Comparison of ENCODE assay signal across 22 cellular contexts in genomic region chr1:119725626-119726025, GRCh38. TPM values are rescaled to one million over a fixed set of nuclear protein-coding genes. Genes with fewer than 3 reads are reported as not detected.
A peak's percentile ranks its signal among the peaks of the same experiment; 100 is the strongest.
DNase-seq lines count a peak whose midpoint lies in the region; ATAC-seq, FAIRE-seq and TF ChIP-seq lines count a peak whose summit lies in the region.
"Had no signal": no experiment of that assay in that cellular context is flagged by ENCODE, and none has a peak within 500 bp of the region (broad histone marks: within the 10 kb centered on the region; RNA-seq: fewer than 3 reads in every experiment).

No MANE protein-coding gene starts in this region.

- FAIRE-seq in HepG2 (lab: Jason Lieb, UNC), result no peak
- no peak for FAIRE-seq in frontal cortex (lab: Jason Lieb, UNC)
- FAIRE-seq: H54, K562, RCC 7860 had no signal

- H3K4me3 ChIP-seq in HepG2 (replicated peaks in 1 of 3; ENCODE audit: insufficient read depth in 1 of 3, low read depth in 2 of 3, low read length in 3 of 3) (no peak overlapping the region), right lobe of liver (no peak overlapping the region)
- H3K4me3 ChIP-seq: K562 had no signal

- peaks cover 29 to 92% of the 10 kb centered on the region in 2 experiments for H3K36me3 ChIP-seq in HepG2 (replicated peaks in 1 of 2; ENCODE audit: control insufficient read depth in 1 of 2, insufficient read depth in 2 of 2, low read length in 2 of 2)
- peaks cover 0 to 17% (median 0%) of the 10 kb centered on the region in 4 donors for H3K36me3 ChIP-seq in right lobe of liver

- H3K4me1 ChIP-seq in HepG2 (ENCODE audit: insufficient read depth, low read length), result peaks cover 100% of the 10 kb centered on the region
- peaks cover 0 to 48% (median 19%) of the 10 kb centered on the region in 4 donors for H3K4me1 ChIP-seq in right lobe of liver

- H3K27me3 Mint-ChIP-seq in activated CD4-positive, alpha-beta T cell treated with anti-CD3 and anti-CD28 coated beads, Interleukin-2, amount 10 ng/mL, durations not matched to agents 7 days and 5 days, result no peaks in the 10 kb centered on the region
- H3K27me3 Mint-ChIP-seq in activated CD4-positive, alpha-beta T cell treated with anti-CD3 and anti-CD28 coated beads for 36 hours, result no peaks in the 10 kb centered on the region
- H3K27me3 Mint-ChIP-seq in type B pancreatic cell, result no peaks in the 10 kb centered on the region

- no peaks in the 10 kb centered on the region for H3K9me3 ChIP-seq in HepG2 (ENCODE audit: low read length)
- no peaks in the 10 kb centered on the region for H3K9me3 ChIP-seq in right lobe of liver

- peaks cover 4% of the 10 kb centered on the region for H3K4me1 Mint-ChIP-seq in activated CD4-positive, alpha-beta T cell treated with anti-CD3 and anti-CD28 coated beads, Interleukin-2, amount 10 ng/mL, durations not matched to agents 7 days and 5 days
- H3K4me1 Mint-ChIP-seq in activated CD4-positive, alpha-beta T cell treated with anti-CD3 and anti-CD28 coated beads for 36 hours, result peaks cover 3% of the 10 kb centered on the region
- H3K4me1 Mint-ChIP-seq in type B pancreatic cell (ENCODE audit: unreplicated experiment), result peaks cover 18% of the 10 kb centered on the region

- peaks cover 46% of the 10 kb centered on the region for H3K36me3 Mint-ChIP-seq in activated CD4-positive, alpha-beta T cell treated with anti-CD3 and anti-CD28 coated beads, Interleukin-2, amount 10 ng/mL, durations not matched to agents 7 days and 5 days (ENCODE audit: low read depth)
- peaks cover 69% of the 10 kb centered on the region for H3K36me3 Mint-ChIP-seq in activated CD4-positive, alpha-beta T cell treated with anti-CD3 and anti-CD28 coated beads for 36 hours (ENCODE audit: low read depth)
- H3K36me3 Mint-ChIP-seq in type B pancreatic cell, result peaks cover 65% of the 10 kb centered on the region

- peak overlapping the region; percentile 46; the same call in 1 of the 2 replicates for H3K9ac ChIP-seq in HepG2 (ENCODE audit: insufficient read depth, low read depth, low read length)

- no TSS peak for BruUV-seq in HepG2 (replicated peaks; lab: Mats Ljungman, UMichigan)

- no peak for TF ChIP-seq CTCF in HepG2 (CRISPR knock-in tag; IDR thresholded peaks at IDR 0.05)
- no peak for TF ChIP-seq CTCF in right lobe of liver (IDR thresholded peaks at IDR 0.05)
- TF ChIP-seq CTCF in type B pancreatic cell (conservative IDR thresholded peaks at IDR 0.05), result no peak

- H3K27ac Mint-ChIP-seq in activated CD4-positive, alpha-beta T cell treated with anti-CD3 and anti-CD28 coated beads, Interleukin-2, amount 10 ng/mL, durations not matched to agents 7 days and 5 days, result peak overlapping the region; percentile 52
- no peak overlapping the region for H3K27ac Mint-ChIP-seq in activated CD4-positive, alpha-beta T cell treated with anti-CD3 and anti-CD28 coated beads for 36 hours
- H3K27ac Mint-ChIP-seq in type B pancreatic cell, result peak overlapping the region; percentile 34

- no peak overlapping the region for H2AFZ ChIP-seq in HepG2 (ENCODE audit: low read length)

- peaks cover 15% of the 10 kb centered on the region for H3K79me2 ChIP-seq in HepG2 (ENCODE audit: insufficient read depth, low read length)

- CTCF ChIA-PET in activated CD4-positive, alpha-beta T cell treated with anti-CD3 and anti-CD28 coated beads, Interleukin-2, amount 10 ng/mL, durations not matched to agents 7 days and 5 days (lab: Charles Lee), result no interaction called here
- CTCF ChIA-PET in activated CD4-positive, alpha-beta T cell treated with anti-CD3 and anti-CD28 coated beads for 36 hours (lab: Charles Lee), result interaction anchor here (1.0 kb wide), 1 partner anchor 18 kb away, joined by 6 read pairs; no protein-coding TSS in a partner anchor
- CTCF ChIA-PET in HepG2 (lab: Yijun Ruan, JAX; ENCODE audit: low intra/inter-chr PET ratio, low total read pairs), result no interaction called here

- H3K4me2 ChIP-seq in HepG2 (ENCODE audit: low read depth, low read length), result peak overlapping the region; percentile 59

- H4K20me1 ChIP-seq in HepG2 (ENCODE audit: insufficient read depth, low read length), result no peaks in the 10 kb centered on the region; the same call in 1 of the 2 replicates

- 97% methylated on average over 5 of the region's 5 CpGs for WGBS in HepG2 (ENCODE audit: low lambda C conversion rate)
- 83% methylated on average over 5 of the region's 5 CpGs for WGBS in right lobe of liver (ENCODE audit: insufficient coverage, low coverage, low lambda C conversion rate, missing lambda C conversion rate)

- H3K27ac ChIP-seq in HepG2 (ENCODE audit: extremely low read length, insufficient read depth, low read length) (peak overlapping the region; percentile 85), right lobe of liver (no peak overlapping the region)
- H3K27ac ChIP-seq: C4-2B had no signal

- no peak for TF ChIP-seq EP300 in HepG2 (IDR thresholded peaks at IDR 0.05; ENCODE audit: low read depth in 2 of 2, low read length in 2 of 2)
- TF ChIP-seq EP300 in HepG2 (CRISPR knock-in tag; IDR thresholded peaks at IDR 0.05; ENCODE audit: borderline replicate concordance), result no peak

- H3K9me3 Mint-ChIP-seq in activated CD4-positive, alpha-beta T cell treated with anti-CD3 and anti-CD28 coated beads, Interleukin-2, amount 10 ng/mL, durations not matched to agents 7 days and 5 days, result no peaks in the 10 kb centered on the region
- H3K9me3 Mint-ChIP-seq in activated CD4-positive, alpha-beta T cell treated with anti-CD3 and anti-CD28 coated beads for 36 hours (ENCODE audit: low read depth), result no peaks in the 10 kb centered on the region
- no peaks in the 10 kb centered on the region for H3K9me3 Mint-ChIP-seq in type B pancreatic cell

- intact Hi-C loops in activated CD4-positive, alpha-beta T cell treated with anti-CD3 and anti-CD28 coated beads for 36 hours (cut with DNase I, micrococcal nuclease), result no loop called here
- intact Hi-C loops in HepG2 (cut with micrococcal nuclease; ENCODE audit: unreplicated experiment) (no loop called here), right lobe of liver (cut with DNase I) (no loop called here)

- no peak overlapping the region for H3K4me3 Mint-ChIP-seq in activated CD4-positive, alpha-beta T cell treated with anti-CD3 and anti-CD28 coated beads, Interleukin-2, amount 10 ng/mL, durations not matched to agents 7 days and 5 days
- H3K4me3 Mint-ChIP-seq in activated CD4-positive, alpha-beta T cell treated with anti-CD3 and anti-CD28 coated beads for 36 hours, result no peak overlapping the region
- H3K4me3 Mint-ChIP-seq in type B pancreatic cell, result no peak overlapping the region

- POLR2A ChIA-PET in activated CD4-positive, alpha-beta T cell treated with anti-CD3 and anti-CD28 coated beads, Interleukin-2, amount 10 ng/mL, durations not matched to agents 7 days and 5 days (lab: Charles Lee), result no interaction called here
- POLR2A ChIA-PET in activated CD4-positive, alpha-beta T cell treated with anti-CD3 and anti-CD28 coated beads for 36 hours (lab: Charles Lee), result no interaction called here
- POLR2A ChIA-PET in HepG2 (lab: Yijun Ruan, JAX), result interaction anchor here (1.5 to 3.5 kb wide), 4 partner anchors 8 to 77 kb away, joined by 4 to 88 read pairs (median 6); partner anchors contain the start of genes PHGDH and ZNF697

- ATAC-seq in activated CD4-positive, alpha-beta T cell treated with anti-CD3 and anti-CD28 coated beads for 36 hours, result no peak
- no peak for ATAC-seq in HepG2
- no peak for ATAC-seq in right lobe of liver
- ATAC-seq in left lobe of liver, result no peak
- ATAC-seq in HG02870 (IDR thresholded peaks at IDR 0.05; ENCODE audit: unreplicated experiment), result no peak

- no peak for TF ChIP-seq RAD21 in HepG2 (CRISPR knock-in tag; IDR thresholded peaks at IDR 0.05)

- H3K27me3 ChIP-seq in HepG2 (ENCODE audit: control insufficient read depth in 1 of 2, insufficient read depth in 2 of 2, low read length in 2 of 2), result no peaks in the 10 kb centered on the region
- H3K27me3 ChIP-seq in right lobe of liver, result no peaks in the 10 kb centered on the region

- in situ Hi-C loops in HepG2 (cut with HindIII; ENCODE audit: extremely low pct_ligation_motif_present, low pct_unique_long_range_greater_than_20kb), result no loop called here

- DNase-seq in activated CD4-positive, alpha-beta T cell treated with anti-CD3 and anti-CD28 coated beads, Interleukin-2, amount 10 ng/mL, durations not matched to agents 7 days and 5 days, result no peak
- DNase-seq in activated CD4-positive, alpha-beta T cell treated with anti-CD3 and anti-CD28 coated beads for 36 hours, result no peak
- DNase-seq in HepG2 (ENCODE audit: low spot score), result no peak
- no peak for DNase-seq in right lobe of liver
- DNase-seq in left lobe of liver (ENCODE audit: low spot score), result peak; percentile 28
- no peak for DNase-seq in type B pancreatic cell (ENCODE audit: extremely low spot score, unreplicated experiment)
- DNase-seq in frontal cortex (ENCODE audit: low spot score in 2 of 2), result no peak
- DNase-seq: MM.1S, NCI-H1048, NCI-H1417 treated with DMSO at 0.1 percent for 48 hours, NCI-H187, NCI-H446, NCI-H526, OCI-M1 had no signal

- TF ChIP-seq POLR2A in HepG2 (IDR thresholded peaks at IDR 0.05; ENCODE audit: insufficient read depth in 1 of 2, low read depth in 2 of 2, low read length in 2 of 2) (no peak), right lobe of liver (IDR thresholded peaks at IDR 0.05) (no peak)

RNA-seq across cellular contexts. Expression of gene PHGDH, which starts 13.9 kb away (rescaled TPM):
- total RNA-seq in activated CD4-positive, alpha-beta T cell treated with anti-CD3 and anti-CD28 coated beads, Interleukin-2, amount 10 ng/mL, durations not matched to agents 7 days and 5 days, result 100 to 1,000 TPM; 102 to 115 TPM
- total RNA-seq in activated CD4-positive, alpha-beta T cell treated with anti-CD3 and anti-CD28 coated beads for 36 hours, result 100 to 1,000 TPM; 198 to 259 TPM
- 133 and 163 TPM in 2 replicates for total RNA-seq in HepG2 (2016; rRNA removed; fragmentation: Illumina TruSeq; extraction: Trizol)
- 21.0 and 24.9 TPM in 2 replicates for total RNA-seq in HepG2 (2016; cell fraction: cytosol; rRNA removed; fragmentation: Illumina TruSeq; extraction: Trizol; ENCODE audit: low read depth)
- 129 and 150 TPM in 2 replicates for total RNA-seq in HepG2 (2016; cell fraction: insoluble cytoplasmic fraction; rRNA removed; fragmentation: Illumina TruSeq; extraction: Trizol)
- 39.4 and 42.4 TPM in 2 replicates for total RNA-seq in HepG2 (2016; cell fraction: membrane; rRNA removed; fragmentation: Illumina TruSeq; extraction: Trizol)
- 97.4 and 99.8 TPM in 2 replicates for total RNA-seq in HepG2 (2016; cell fraction: nucleus; rRNA removed; fragmentation: Illumina TruSeq; extraction: Trizol)
- polyA plus RNA-seq in HepG2 (2011; rRNA removed), result 95.8 and 115 TPM in 2 replicates
- polyA plus RNA-seq in HepG2 (2011; cell fraction: cytosol; rRNA removed), result 75.7 and 106 TPM in 2 replicates
- 121 and 144 TPM in 2 replicates for polyA plus RNA-seq in HepG2 (2011; cell fraction: nucleus; rRNA removed)
- polyA plus RNA-seq in HepG2 (2012), result 256 and 310 TPM in 2 replicates
- 30.4 and 30.8 TPM in 2 replicates for polyA plus RNA-seq in HepG2 (2016; cell fraction: cytosol; fragmentation: Illumina TruSeq; extraction: Trizol; ENCODE audit: low read depth)
- polyA plus RNA-seq in HepG2 (2016; cell fraction: insoluble cytoplasmic fraction; fragmentation: Illumina TruSeq; extraction: Trizol; ENCODE audit: low read depth), result 194 and 210 TPM in 2 replicates
- 33.7 and 34.4 TPM in 2 replicates for polyA plus RNA-seq in HepG2 (2016; cell fraction: membrane; fragmentation: Illumina TruSeq; extraction: Trizol; ENCODE audit: low read depth)
- polyA plus RNA-seq in HepG2 (2016; cell fraction: nucleus; fragmentation: Illumina TruSeq; extraction: Trizol; ENCODE audit: insufficient read depth, low read depth), result 169 and 170 TPM in 2 replicates
- polyA minus RNA-seq in HepG2 (2011; rRNA and poly(A)+ RNA removed; ENCODE audit: low replicate concordance), result 247 and 513 TPM in 2 replicates
- 80.2 and 88.3 TPM in 2 replicates for polyA minus RNA-seq in HepG2 (2011; cell fraction: cytosol; rRNA and poly(A)+ RNA removed)
- 109 and 121 TPM in 2 replicates for polyA minus RNA-seq in HepG2 (2011; cell fraction: nucleus; rRNA and poly(A)+ RNA removed)
- total RNA-seq in right lobe of liver, result 100 to 1,000 TPM in 1 of 6 experiments, 10 to 100 TPM in 5; 51.2 to 151 (median 74.0) TPM
- 76.3 TPM for total RNA-seq in left lobe of liver
- 195 and 217 TPM in 2 replicates for total RNA-seq in type B pancreatic cell (ENCODE audit: low replicate concordance)
- total RNA-seq in frontal cortex, result 13.0 TPM

RNA-seq across cellular contexts. Expression of gene HMGCS2, which starts 43.1 kb away (rescaled TPM):
- total RNA-seq in activated CD4-positive, alpha-beta T cell treated with anti-CD3 and anti-CD28 coated beads, Interleukin-2, amount 10 ng/mL, durations not matched to agents 7 days and 5 days, result not detected
- not detected for total RNA-seq in activated CD4-positive, alpha-beta T cell treated with anti-CD3 and anti-CD28 coated beads for 36 hours
- total RNA-seq in HepG2 (2016; rRNA removed; fragmentation: Illumina TruSeq; extraction: Trizol) (1.5 and 1.6 TPM in 2 replicates), right lobe of liver (100 to 1,000 TPM; 390 to 938 (median 855) TPM), left lobe of liver (867 TPM), type B pancreatic cell (ENCODE audit: low replicate concordance) (19.1 and 34.7 TPM in 2 replicates), frontal cortex (not detected)
- 0.35 and 0.51 TPM in 2 replicates for total RNA-seq in HepG2 (2016; cell fraction: cytosol; rRNA removed; fragmentation: Illumina TruSeq; extraction: Trizol; ENCODE audit: low read depth)
- total RNA-seq in HepG2 (2016; cell fraction: insoluble cytoplasmic fraction; rRNA removed; fragmentation: Illumina TruSeq; extraction: Trizol), result 1.1 and 1.6 TPM in 2 replicates
- 0.24 and 0.28 TPM in 2 replicates for total RNA-seq in HepG2 (2016; cell fraction: membrane; rRNA removed; fragmentation: Illumina TruSeq; extraction: Trizol)
- 0.78 and 0.94 TPM in 2 replicates for total RNA-seq in HepG2 (2016; cell fraction: nucleus; rRNA removed; fragmentation: Illumina TruSeq; extraction: Trizol)
- 0.44 and 0.60 TPM in 2 replicates for polyA plus RNA-seq in HepG2 (2011; rRNA removed)
- polyA plus RNA-seq in HepG2 (2011; cell fraction: cytosol; rRNA removed), result 0.48 and 0.67 TPM in 2 replicates
- polyA plus RNA-seq in HepG2 (2011; cell fraction: nucleus; rRNA removed), result 0.29 and 0.38 TPM in 2 replicates
- polyA plus RNA-seq in HepG2 (2012), result 2.2 and 17.9 TPM in 2 replicates
- 0.10 and 0.24 TPM in 2 replicates for polyA plus RNA-seq in HepG2 (2016; cell fraction: cytosol; fragmentation: Illumina TruSeq; extraction: Trizol; ENCODE audit: low read depth)
- polyA plus RNA-seq in HepG2 (2016; cell fraction: insoluble cytoplasmic fraction; fragmentation: Illumina TruSeq; extraction: Trizol; ENCODE audit: low read depth), result 1.6 TPM in 2 replicates
- polyA plus RNA-seq in HepG2 (2016; cell fraction: membrane; fragmentation: Illumina TruSeq; extraction: Trizol; ENCODE audit: low read depth), result 0.42 and 0.52 TPM in 2 replicates
- 0.81 and 1.0 TPM in 2 replicates for polyA plus RNA-seq in HepG2 (2016; cell fraction: nucleus; fragmentation: Illumina TruSeq; extraction: Trizol; ENCODE audit: insufficient read depth, low read depth)
- polyA minus RNA-seq in HepG2 (2011; rRNA and poly(A)+ RNA removed; ENCODE audit: low replicate concordance), result 0.42 and 6.5 TPM in 2 replicates
- polyA minus RNA-seq in HepG2 (2011; cell fraction: cytosol; rRNA and poly(A)+ RNA removed), result 0.53 and 0.99 TPM in 2 replicates
- polyA minus RNA-seq in HepG2 (2011; cell fraction: nucleus; rRNA and poly(A)+ RNA removed), result 0.64 and 1.2 TPM in 2 replicates
- total RNA-seq: A172, LHCN-M2 had no signal
- polyA plus RNA-seq: AG04450, K562 had no signal

Comparison
In these comparisons a context has a peak if more than half of its experiments do, and no peak if none do; other contexts are left out.
1. RNA of gene HMGCS2, which starts 43.1 kb away (total RNA-seq): 390 to 938 TPM in right lobe of liver and 867 TPM in left lobe of liver (single experiment); 19.1 to 34.7 TPM in type B pancreatic cell, 0.24 to 1.6 TPM in HepG2, not detected in activated CD4-positive, alpha-beta T cell treated with anti-CD3 and anti-CD28 coated beads, Interleukin-2, amount 10 ng/mL, durations not matched to agents 7 days and 5 days, not detected in activated CD4-positive, alpha-beta T cell treated with anti-CD3 and anti-CD28 coated beads for 36 hours and not detected in frontal cortex (single experiment); every median in the first group is over 10 times any median in the second.